ENCODE assay signal across 1 cellular context in genomic region chr6:170033666-170034065, GRCh38.
A peak's percentile ranks its signal among the peaks of the same experiment; 100 is the strongest.
TF ChIP-seq lines count a peak whose summit lies in the region.

No MANE protein-coding gene starts in this region.

TF ChIP-seq in HepG2, 621 proteins besides CTCF, POLR2A, EP300 and RAD21:
- TF ChIP-seq NFAT5 (CRISPR knock-in tag; IDR thresholded peaks at IDR 0.05) (no peak), HNRNPUL1 (IDR thresholded peaks at IDR 0.05; ENCODE audit: low read depth, low read length) (no peak), EED (CRISPR knock-in tag; IDR thresholded peaks at IDR 0.05) (no peak), ZFP1 (CRISPR knock-in tag; IDR thresholded peaks at IDR 0.05) (peak; percentile 71; the same call in 1 of the 2 replicates)
